Comparison of ENCODE assay signal across 17 cellular contexts in genomic region chr2:97889156-97889555, GRCh38.
A peak's percentile ranks its signal among the peaks of the same experiment; 100 is the strongest.
DNase-seq lines count a peak whose midpoint lies in the region; ATAC-seq lines count a peak whose summit lies in the region.
"Had no signal": no experiment of that assay in that cellular context is flagged by ENCODE, and none has a peak within 500 bp of the region (broad histone marks: within the 10 kb centered on the region; RNA-seq: fewer than 3 reads in every experiment).

No MANE protein-coding gene starts in this region.

- in situ Hi-C loops in G401 (cut with HindIII; ENCODE audit: low sequenced_read_pairs) = no loop called here

- H3K27ac Mint-ChIP-seq in memory B cell = peak overlapping the region; percentile 77
- no peak overlapping the region for H3K27ac Mint-ChIP-seq in natural killer cell treated with Interleukin-12 subunit alpha and Interleukin-12 subunit beta and Interleukin-15 and Interleukin-18, amount 100 ng/mL, for 72 hours
- H3K27ac Mint-ChIP-seq in activated naive CD4-positive, alpha-beta T cell treated with anti-CD3 and anti-CD28 coated beads, Interleukin-2, amount 50 U/mL, for 72 hours = no peak overlapping the region
- H3K27ac Mint-ChIP-seq: B cell; CD8-positive, alpha-beta T cell; HFFc6 had no signal

- DNase-seq in G401 (ENCODE audit: low spot score) (peak; percentile 64), cerebellum (ENCODE audit: low spot score) (peak; percentile 21), memory B cell (ENCODE audit: low spot score in 2 of 2) (no peak), NOMO-1 treated with dmso at 0.1 percent for 144 hours (lab: John Stamatoyannopoulos, UW; ENCODE audit: unreplicated experiment) (no peak), cortex of kidney (lab: John Stamatoyannopoulos, UW) (no peak)
- DNase-seq in natural killer cell treated with Interleukin-12 subunit alpha and Interleukin-12 subunit beta and Interleukin-15 and Interleukin-18, amount 100 ng/mL, for 72 hours (ENCODE audit: low spot score) = no peak
- DNase-seq in activated naive CD4-positive, alpha-beta T cell treated with anti-CD3 and anti-CD28 coated beads, Interleukin-2, amount 50 U/mL, for 72 hours (ENCODE audit: low spot score in 2 of 2) = no peak
- DNase-seq: 8988T; Caco-2; CD4-positive, CD25-positive, alpha-beta regulatory T cell; CD8-positive, alpha-beta T cell; DMS153; DND-41; GF-D8; GOT3; HFFc6 had no signal

- H3K9me3 Mint-ChIP-seq in memory B cell = peaks cover 6% of the 10 kb centered on the region
- peaks cover 10% of the 10 kb centered on the region for H3K9me3 Mint-ChIP-seq in natural killer cell treated with Interleukin-12 subunit alpha and Interleukin-12 subunit beta and Interleukin-15 and Interleukin-18, amount 100 ng/mL, for 72 hours
- peaks cover 8 to 9% of the 10 kb centered on the region in 2 donors for H3K9me3 Mint-ChIP-seq in activated naive CD4-positive, alpha-beta T cell treated with anti-CD3 and anti-CD28 coated beads, Interleukin-2, amount 50 U/mL, for 72 hours

- peaks cover 5% of the 10 kb centered on the region for H3K4me1 Mint-ChIP-seq in memory B cell
- peaks cover 3 to 4% of the 10 kb centered on the region in 2 donors for H3K4me1 Mint-ChIP-seq in natural killer cell treated with Interleukin-12 subunit alpha and Interleukin-12 subunit beta and Interleukin-15 and Interleukin-18, amount 100 ng/mL, for 72 hours (ENCODE audit: low read depth in 2 of 2)
- H3K4me1 Mint-ChIP-seq: B cell had no signal

- H3K27me3 Mint-ChIP-seq in memory B cell = no peaks in the 10 kb centered on the region
- no peaks in the 10 kb centered on the region for H3K27me3 Mint-ChIP-seq in natural killer cell treated with Interleukin-12 subunit alpha and Interleukin-12 subunit beta and Interleukin-15 and Interleukin-18, amount 100 ng/mL, for 72 hours
- H3K27me3 Mint-ChIP-seq: B cell; CD4-positive, CD25-positive, alpha-beta regulatory T cell had no signal

- no peak for ATAC-seq in memory B cell (ENCODE audit: low read depth)
- no peak for ATAC-seq in natural killer cell treated with Interleukin-12 subunit alpha and Interleukin-12 subunit beta and Interleukin-15 and Interleukin-18, amount 100 ng/mL, for 72 hours
- no peak for ATAC-seq in activated naive CD4-positive, alpha-beta T cell treated with anti-CD3 and anti-CD28 coated beads, Interleukin-2, amount 50 U/mL, for 72 hours
- ATAC-seq: CD8-positive, alpha-beta T cell had no signal

- H3K36me3 Mint-ChIP-seq in memory B cell = peaks cover 49% of the 10 kb centered on the region
- peaks cover 29% of the 10 kb centered on the region for H3K36me3 Mint-ChIP-seq in natural killer cell treated with Interleukin-12 subunit alpha and Interleukin-12 subunit beta and Interleukin-15 and Interleukin-18, amount 100 ng/mL, for 72 hours
- peaks cover 34 to 54% of the 10 kb centered on the region in 2 donors for H3K36me3 Mint-ChIP-seq in activated naive CD4-positive, alpha-beta T cell treated with anti-CD3 and anti-CD28 coated beads, Interleukin-2, amount 50 U/mL, for 72 hours

- H3K4me3 Mint-ChIP-seq in memory B cell = no peak overlapping the region
- no peak overlapping the region for H3K4me3 Mint-ChIP-seq in natural killer cell treated with Interleukin-12 subunit alpha and Interleukin-12 subunit beta and Interleukin-15 and Interleukin-18, amount 100 ng/mL, for 72 hours
- H3K4me3 Mint-ChIP-seq: B cell; CD4-positive, CD25-positive, alpha-beta regulatory T cell; CD8-positive, alpha-beta T cell; HFFc6 had no signal

Comparison
In these comparisons a context has a peak if more than half of its experiments do, and no peak if none do; other contexts are left out.
1. DNase-seq: peak in G401 (single experiment) and cerebellum (single experiment); none in memory B cell (0 of 2), NOMO-1 treated with dmso at 0.1 percent for 144 hours (single experiment), natural killer cell treated with Interleukin-12 subunit alpha and Interleukin-12 subunit beta and Interleukin-15 and Interleukin-18, amount 100 ng/mL, for 72 hours (single experiment), cortex of kidney (single experiment) and activated naive CD4-positive, alpha-beta T cell treated with anti-CD3 and anti-CD28 coated beads, Interleukin-2, amount 50 U/mL, for 72 hours (0 of 2).